Comparison of ENCODE assay signal across 24 cellular contexts in the genomic region with DNA sequence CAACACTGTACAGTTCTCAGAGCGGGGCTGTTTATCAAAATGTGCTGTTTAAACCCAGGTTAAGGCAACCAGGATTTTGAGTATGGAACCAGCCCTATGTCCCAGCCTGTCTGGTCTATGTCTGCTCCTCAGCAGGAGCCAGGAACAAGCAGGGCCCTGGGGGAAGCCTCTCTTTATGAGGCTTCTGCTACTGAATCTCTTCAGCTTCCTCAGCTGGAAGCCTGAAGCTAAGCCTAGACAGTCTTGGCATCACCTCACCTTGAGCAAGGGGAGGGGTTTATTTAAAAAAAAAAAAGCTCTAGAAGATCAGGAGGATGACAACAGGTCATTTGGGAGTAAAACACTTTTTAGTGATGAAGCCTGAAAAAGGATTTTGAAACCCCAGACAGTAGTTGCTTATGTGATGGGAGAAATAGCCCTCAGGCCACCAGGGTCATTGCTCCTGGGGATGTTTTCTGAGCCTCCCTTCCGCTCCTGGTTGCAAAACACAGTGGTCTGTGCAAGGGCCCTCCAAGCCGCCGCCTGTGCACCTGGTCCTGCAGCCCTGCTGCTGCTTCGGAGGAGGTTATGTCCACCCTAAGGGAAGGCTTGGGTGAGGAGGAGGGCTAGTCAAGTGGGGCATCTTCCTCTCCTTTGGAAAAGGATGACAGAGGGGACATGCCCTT. TPM values are rescaled to one million over a fixed set of nuclear protein-coding genes. Genes with fewer than 3 reads are reported as not detected.
"Had no signal": no experiment of that assay in that cellular context is flagged by ENCODE, and none has a peak within 500 bp of the region (broad histone marks: within the 10 kb centered on the region; RNA-seq: fewer than 3 reads in every experiment).

No MANE protein-coding gene starts in this region.

- H3K4me1 Mint-ChIP-seq: stimulated activated naive B cell treated with anti-CD40 and anti-IgM and Interleukin-4, amounts not matched to agents 10 μg/mL and 1 μg/mL and 100 μg/mL, for 72 hours had no signal

- H3K27ac Mint-ChIP-seq: activated CD8-positive, alpha-beta T cell treated with anti-CD3 and anti-CD28 coated beads, Interleukin-2, amount 10 ng/mL, durations not matched to agents 7 days and 5 days; effector memory CD8-positive, alpha-beta T cell; naive thymus-derived CD4-positive, alpha-beta T cell; progenitor cell of endocrine pancreas; stimulated activated naive B cell treated with anti-CD40 and anti-IgM and Interleukin-4, amounts not matched to agents 10 μg/mL and 1 μg/mL and 100 μg/mL, for 72 hours; type B pancreatic cell had no signal

- ATAC-seq: activated CD8-positive, alpha-beta T cell treated with anti-CD3 and anti-CD28 coated beads, Interleukin-2, amount 10 ng/mL, durations not matched to agents 7 days and 5 days; activated naive CD4-positive, alpha-beta T cell treated with anti-CD3 and anti-CD28 coated beads, Interleukin-2, amount 50 U/mL, for 72 hours; effector memory CD8-positive, alpha-beta T cell; gastroesophageal sphincter; left cardiac atrium; naive thymus-derived CD4-positive, alpha-beta T cell; stimulated activated naive B cell treated with anti-CD40 and anti-IgM and Interleukin-4, amounts not matched to agents 10 μg/mL and 1 μg/mL and 100 μg/mL, for 72 hours had no signal

- H3K9me3 ChIP-seq: colonic mucosa, esophagus muscularis mucosa, gastroesophageal sphincter, sigmoid colon, vagina had no signal

- H3K4me3 Mint-ChIP-seq: activated CD8-positive, alpha-beta T cell treated with anti-CD3 and anti-CD28 coated beads, Interleukin-2, amount 10 ng/mL, durations not matched to agents 7 days and 5 days; effector memory CD8-positive, alpha-beta T cell; naive thymus-derived CD4-positive, alpha-beta T cell; stimulated activated naive B cell treated with anti-CD40 and anti-IgM and Interleukin-4, amounts not matched to agents 10 μg/mL and 1 μg/mL and 100 μg/mL, for 72 hours; type B pancreatic cell had no signal

- H3K27me3 ChIP-seq: colonic mucosa, dorsolateral prefrontal cortex, sigmoid colon, vagina had no signal

- H3K4me3 ChIP-seq: colonic mucosa, dorsolateral prefrontal cortex, esophagus muscularis mucosa, gastroesophageal sphincter, sigmoid colon, smooth muscle cell, vagina had no signal

- DNase-seq: activated CD4-positive, alpha-beta T cell treated with anti-CD3 and anti-CD28 coated beads for 1 hour; activated CD4-positive, alpha-beta T cell treated with anti-CD3 and anti-CD28 coated beads, Interleukin-2, amount 50 U/mL, for 1 hour; activated CD8-positive, alpha-beta T cell treated with anti-CD3 and anti-CD28 coated beads, Interleukin-2, amount 10 ng/mL, durations not matched to agents 7 days and 5 days; activated gamma-delta T cell treated with Interleukin-2 at 50 U/mL for 16 hours; colonic mucosa; dorsolateral prefrontal cortex; effector memory CD8-positive, alpha-beta T cell; head of caudate nucleus; hypothalamus; left cardiac atrium; naive thymus-derived CD4-positive, alpha-beta T cell; retina; sigmoid colon; stimulated activated CD4-positive, alpha-beta T cell treated with anti-CD3 and anti-CD28 coated beads, Interleukin-15, amount 100 ng/mL, for 24 hours; stimulated activated naive B cell treated with anti-CD40 and anti-IgM and Interleukin-4, amounts not matched to agents 10 μg/mL and 1 μg/mL and 100 μg/mL, for 72 hours had no signal

- H3K27ac ChIP-seq: colonic mucosa, dorsolateral prefrontal cortex, esophagus muscularis mucosa, gastroesophageal sphincter, vagina had no signal

- H3K36me3 Mint-ChIP-seq: activated naive CD4-positive, alpha-beta T cell treated with anti-CD3 and anti-CD28 coated beads, Interleukin-2, amount 50 U/mL, for 72 hours; naive thymus-derived CD4-positive, alpha-beta T cell; stimulated activated naive B cell treated with anti-CD40 and anti-IgM and Interleukin-4, amounts not matched to agents 10 μg/mL and 1 μg/mL and 100 μg/mL, for 72 hours; type B pancreatic cell had no signal

- H3K27me3 Mint-ChIP-seq: progenitor cell of endocrine pancreas, type B pancreatic cell had no signal

- H3K36me3 ChIP-seq: colonic mucosa, esophagus muscularis mucosa, gastroesophageal sphincter, sigmoid colon, vagina had no signal

- H3K4me2 ChIP-seq: smooth muscle cell had no signal

- H3K9me3 Mint-ChIP-seq: activated naive CD4-positive, alpha-beta T cell treated with anti-CD3 and anti-CD28 coated beads, Interleukin-2, amount 50 U/mL, for 72 hours; effector memory CD8-positive, alpha-beta T cell; naive thymus-derived CD4-positive, alpha-beta T cell; stimulated activated naive B cell treated with anti-CD40 and anti-IgM and Interleukin-4, amounts not matched to agents 10 μg/mL and 1 μg/mL and 100 μg/mL, for 72 hours; type B pancreatic cell had no signal

RNA-seq across cellular contexts. Expression of a gene that starts 21.8 kb away (rescaled TPM):
- total RNA-seq: activated CD8-positive, alpha-beta T cell treated with anti-CD3 and anti-CD28 coated beads, Interleukin-2, amount 10 ng/mL, durations not matched to agents 7 days and 5 days; activated naive CD4-positive, alpha-beta T cell treated with anti-CD3 and anti-CD28 coated beads, Interleukin-2, amount 50 U/mL, for 72 hours; endothelial cell of umbilical vein; esophagus muscularis mucosa; naive thymus-derived CD4-positive, alpha-beta T cell; osteocyte; sigmoid colon had no signal
- polyA plus RNA-seq: endothelial cell of umbilical vein; naive thymus-derived CD4-positive, alpha-beta T cell had no signal
